In the genomic region with DNA sequence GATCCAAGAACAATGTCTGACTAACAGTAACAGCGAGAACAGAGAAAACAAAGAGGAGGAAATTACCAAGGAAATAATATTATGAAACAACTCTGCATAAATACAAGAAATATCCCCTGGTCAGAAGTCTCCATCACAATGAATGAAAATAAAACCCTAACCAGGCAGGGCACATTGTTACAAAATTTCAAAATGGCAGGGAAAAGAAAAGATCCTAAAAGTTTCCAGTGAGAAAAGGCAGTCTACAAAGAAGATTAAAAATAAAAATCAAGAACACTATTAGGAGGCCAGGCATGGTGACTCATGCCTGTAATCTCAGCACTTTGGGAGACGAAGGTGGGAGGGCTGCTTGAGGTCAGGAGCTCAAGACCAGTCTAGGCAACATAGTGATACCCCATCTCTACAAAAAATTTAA, we compare ENCODE assay signal across 17 cellular contexts. TPM values are rescaled to one million over a fixed set of nuclear protein-coding genes. Genes with fewer than 3 reads are reported as not detected.
DNase-seq lines count a peak whose midpoint lies in the region; FAIRE-seq and TF ChIP-seq lines count a peak whose summit lies in the region.
"Had no signal": no experiment of that assay in that cellular context is flagged by ENCODE, and none has a peak within 500 bp of the region (broad histone marks: within the 10 kb centered on the region; RNA-seq: fewer than 3 reads in every experiment).

No MANE protein-coding gene starts in this region.

- FAIRE-seq in GM19239 (lab: Jason Lieb, UNC), result no peak
- FAIRE-seq: islet of Langerhans had no signal

- intact Hi-C loops in tibial artery (cut with DNase I; ENCODE audit: low total_unique reads), result no loop called here

- H3K27me3 ChIP-seq in MG63 (no peaks in the 10 kb centered on the region), tibial artery (no peaks in the 10 kb centered on the region)
- H3K27me3 ChIP-seq: suprapubic skin had no signal

- H3K36me3 ChIP-seq in MG63 (peaks cover 6% of the 10 kb centered on the region), tibial artery (peaks cover 7 to 9% (median 8%) of the 10 kb centered on the region in 3 donors)
- H3K36me3 ChIP-seq: suprapubic skin had no signal

- DNase-seq in MG63, result peak; percentile 38
- peak; percentile 61 to 69 for DNase-seq in cardiac fibroblast (ENCODE audit: low read depth in 2 of 2)
- DNase-seq in kidney glomerular epithelial cell (lab: John Stamatoyannopoulos, UW), result peak; percentile 29
- no peak for DNase-seq in tibial artery
- DNase-seq in inferior parietal cortex (ENCODE audit: extremely low spot score), result no peak
- DNase-seq in GM19239 (ENCODE audit: insufficient read length, low spot score), result no peak
- DNase-seq in OCI-M2 (lab: John Stamatoyannopoulos, UW; ENCODE audit: unreplicated experiment), result no peak
- DNase-seq: activated CD8-positive, alpha-beta T cell treated with anti-CD3 and anti-CD28 coated beads, Interleukin-2, amount 10 ng/mL, durations not matched to agents 7 days and 5 days; CD4-positive, alpha-beta T cell; GDM1; naive thymus-derived CD4-positive, alpha-beta T cell; NCI-H1092 treated with DMSO at 0.1 percent for 48 hours; NCI-H446 treated with DMSO at 0.1 percent for 48 hours; RPMI8226 had no signal

- H3K4me3 ChIP-seq in MG63 (no peak overlapping the region), cardiac fibroblast (replicated peaks in 1 of 2; ENCODE audit: low read depth in 2 of 2, low read length in 2 of 2) (no peak overlapping the region), tibial artery (no peak overlapping the region)
- H3K4me3 ChIP-seq: HAP-1, suprapubic skin had no signal

- H3K9me3 ChIP-seq in MG63, result no peaks in the 10 kb centered on the region
- no peaks in the 10 kb centered on the region for H3K9me3 ChIP-seq in tibial artery
- H3K9me3 ChIP-seq: HAP-1, suprapubic skin had no signal

- no peak for TF ChIP-seq CTCF in cardiac fibroblast (IDR thresholded peaks at IDR 0.05; ENCODE audit: low read depth, low read length)
- TF ChIP-seq CTCF in tibial artery (IDR thresholded peaks at IDR 0.05), result no peak

- peaks cover 0 to 95% (median 20%) of the 10 kb centered on the region in 4 donors for H3K4me1 ChIP-seq in tibial artery

- H3K27ac ChIP-seq in tibial artery, result peak overlapping the region; percentile 41 to 46
- H3K27ac ChIP-seq: suprapubic skin had no signal

RNA-seq across cellular contexts. Expression of gene FERMT2, which starts 47.9 kb away (rescaled TPM):
- 67.7 and 87.8 TPM in 2 replicates for total RNA-seq in MG63 (2014; rRNA removed; shearing (Covaris generic); ENCODE audit: low replicate concordance)
- total RNA-seq: activated CD8-positive, alpha-beta T cell treated with anti-CD3 and anti-CD28 coated beads, Interleukin-2, amount 10 ng/mL, durations not matched to agents 7 days and 5 days had no signal

Comparison
In these comparisons a context has a peak if more than half of its experiments do, and no peak if none do; other contexts are left out.
1. DNase-seq: peak in MG63 (single experiment), cardiac fibroblast (2 of 2) and kidney glomerular epithelial cell (single experiment); none in tibial artery (0 of 2), inferior parietal cortex (single experiment), GM19239 (single experiment) and OCI-M2 (single experiment).